20 cellular contexts compared by ENCODE assay signal in genomic region chr12:105983622-105984325, GRCh38.
DNase-seq lines count a peak whose midpoint lies in the region; ATAC-seq and TF ChIP-seq lines count a peak whose summit lies in the region.
"Had no signal": no experiment of that assay in that cellular context is flagged by ENCODE, and none has a peak within 500 bp of the region (broad histone marks: within the 10 kb centered on the region; RNA-seq: fewer than 3 reads in every experiment).

No MANE protein-coding gene starts in this region.

- no peak overlapping the region for H2AFZ ChIP-seq in GM23248

- no peaks in the 10 kb centered on the region for H3K36me3 ChIP-seq in GM23248 (ENCODE audit: low read depth)
- no peaks in the 10 kb centered on the region for H3K36me3 ChIP-seq in RWPE2 (ENCODE audit: low read depth)
- no peaks in the 10 kb centered on the region for H3K36me3 ChIP-seq in body of pancreas (replicated peaks in 1 of 2; ENCODE audit: insufficient read depth in 1 of 2, low read depth in 2 of 2)
- H3K36me3 ChIP-seq: right lobe of liver, vagina had no signal

- H3K9me3 ChIP-seq in GM23248 (ENCODE audit: low read depth) = no peaks in the 10 kb centered on the region
- no peaks in the 10 kb centered on the region for H3K9me3 ChIP-seq in RWPE2 (ENCODE audit: severe bottlenecking)
- no peaks in the 10 kb centered on the region for H3K9me3 ChIP-seq in body of pancreas
- H3K9me3 ChIP-seq: right lobe of liver, vagina had no signal

- H3K4me1 ChIP-seq in GM23248 (ENCODE audit: insufficient read depth) (peaks cover 32% of the 10 kb centered on the region), RWPE2 (ENCODE audit: insufficient read depth, poor library complexity, severe bottlenecking) (no peaks in the 10 kb centered on the region), body of pancreas (no peaks in the 10 kb centered on the region)
- H3K4me1 ChIP-seq: right lobe of liver, vagina had no signal

- DNase-seq in GM23248 (peak; percentile 85), RWPE2 (ENCODE audit: low spot score) (no peak), fibroblast of gingiva (ENCODE audit: low read depth) (peak; percentile 7), skeletal muscle cell (ENCODE audit: low read depth) (peak; percentile 78), body of pancreas (no peak), nucleus accumbens (lab: John Stamatoyannopoulos, UW) (no peak)
- DNase-seq: activated CD8-positive, alpha-beta T cell treated with anti-CD3 and anti-CD28 coated beads for 36 hours; activated effector memory CD4-positive, alpha-beta T cell treated with anti-CD3 and anti-CD28 coated beads, Interleukin-2, amount 50 U/mL, for 16 hours; CD8-positive, alpha-beta T cell; GDM1; H7; NCI-H1930; NCI-H526; right lobe of liver; stimulated activated naive CD4-positive, alpha-beta T cell had no signal

- in situ Hi-C loops in GM23248 (cut with MboI) = no loop called here

- H3K4me2 ChIP-seq in GM23248 (ENCODE audit: unreplicated experiment) = no peak overlapping the region

- H3K27me3 ChIP-seq in GM23248 (replicated peaks; ENCODE audit: insufficient read depth) (no peaks in the 10 kb centered on the region), RWPE2 (ENCODE audit: insufficient read depth, poor library complexity, severe bottlenecking) (no peaks in the 10 kb centered on the region), body of pancreas (no peaks in the 10 kb centered on the region)
- H3K27me3 ChIP-seq: right lobe of liver, vagina had no signal

- peaks cover 39% of the 10 kb centered on the region for H3F3A ChIP-seq in GM23248 (ENCODE audit: insufficient read depth)

- no peaks in the 10 kb centered on the region for H4K20me1 ChIP-seq in GM23248 (ENCODE audit: insufficient read depth)

- no peaks in the 10 kb centered on the region for H3K9me2 ChIP-seq in GM23248 (ENCODE audit: insufficient read depth)

- H3K4me3 ChIP-seq in GM23248 (no peak overlapping the region), RWPE2 (ENCODE audit: severe bottlenecking) (no peak overlapping the region), skeletal muscle cell (ENCODE audit: low read depth, low read length) (no peak overlapping the region), body of pancreas (no peak overlapping the region)
- H3K4me3 ChIP-seq: lung, right lobe of liver, vagina had no signal

- no peaks in the 10 kb centered on the region for H3K79me2 ChIP-seq in GM23248 (ENCODE audit: insufficient read depth)

- H3K27ac ChIP-seq in GM23248 (no peak overlapping the region), RWPE2 (ENCODE audit: poor library complexity, severe bottlenecking) (peak overlapping the region; percentile 56), body of pancreas (no peak overlapping the region)
- H3K27ac ChIP-seq: HL-60, right lobe of liver, RWPE1, vagina had no signal

- no peak for TF ChIP-seq CTCF in RWPE2 (IDR thresholded peaks at IDR 0.05; ENCODE audit: poor library complexity, severe bottlenecking)
- no peak for TF ChIP-seq CTCF in body of pancreas (IDR thresholded peaks at IDR 0.05)

- WGBS in GM23248 (ENCODE audit: low coverage in 1 of 2, low lambda C conversion rate in 2 of 2, missing lambda C conversion rate in 2 of 2), 2 experiments = 29 to 30% methylated on average over 7 of the region's 7 CpGs
- 54 to 56% methylated on average over 3 to 7 of the region's 7 CpGs for WGBS in body of pancreas, 2 donors

- TF ChIP-seq POLR2A in body of pancreas (IDR thresholded peaks at IDR 0.05) = no peak

- H3K9ac ChIP-seq in GM23248 = no peak overlapping the region

- ATAC-seq in RWPE2 (ENCODE audit: low read depth) (peak; percentile 93), body of pancreas (no peak), HG03159 (IDR thresholded peaks at IDR 0.05; ENCODE audit: unreplicated experiment) (no peak)
- ATAC-seq: activated CD8-positive, alpha-beta T cell treated with anti-CD3 and anti-CD28 coated beads for 36 hours; CD8-positive, alpha-beta T cell; right lobe of liver had no signal

- intact Hi-C loops in body of pancreas (cut with DNase I) = no loop called here

Comparison
In these comparisons a context has a peak if more than half of its experiments do, and no peak if none do; other contexts are left out.
1. DNase-seq: peak in GM23248 (single experiment), fibroblast of gingiva (single experiment) and skeletal muscle cell (single experiment); none in RWPE2 (single experiment), body of pancreas (0 of 4) and nucleus accumbens (0 of 56).